ENCODE assay signal across 10 cellular contexts in the genomic region with DNA sequence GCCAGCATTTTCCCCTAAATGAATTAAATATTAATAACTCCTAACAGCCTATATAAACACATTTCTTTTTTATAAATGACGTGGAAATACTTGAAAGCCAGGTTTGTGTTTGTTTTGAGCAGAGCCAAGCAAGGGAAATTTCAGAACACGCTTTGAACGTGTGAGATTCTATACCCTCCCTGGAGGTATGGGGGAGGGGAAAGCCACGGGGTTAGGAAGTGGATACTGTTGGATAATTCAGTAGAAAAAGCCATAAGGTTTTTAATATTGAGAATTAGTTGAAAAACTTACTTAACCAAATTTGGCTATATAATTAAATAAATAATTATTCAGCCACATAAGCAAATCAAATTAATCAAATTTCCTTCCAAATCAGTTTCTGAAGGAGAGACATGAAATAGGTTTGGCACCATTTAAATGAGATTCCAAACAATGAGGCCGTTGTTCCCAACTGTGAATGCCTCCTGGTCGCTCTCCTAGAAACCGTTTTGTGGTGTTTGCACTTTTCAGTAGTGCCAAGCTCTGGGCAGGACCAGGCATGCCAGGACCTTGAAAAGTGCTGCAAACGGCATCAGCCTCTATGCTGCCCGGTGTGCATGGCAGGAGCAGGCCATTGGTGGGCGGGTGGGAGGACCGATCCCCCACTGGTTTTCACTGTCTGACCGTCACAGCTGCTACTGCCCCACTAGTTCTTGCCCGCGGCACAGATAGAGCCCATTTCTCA.
DNase-seq lines count a peak whose midpoint lies in the region; ATAC-seq and TF ChIP-seq lines count a peak whose summit lies in the region.
"Had no signal": no experiment of that assay in that cellular context is flagged by ENCODE, and none has a peak within 500 bp of the region (broad histone marks: within the 10 kb centered on the region; RNA-seq: fewer than 3 reads in every experiment).

No MANE protein-coding gene starts in this region.

- BruUV-seq in IMR-90 (replicated peaks; lab: Mats Ljungman, UMichigan): no TSS peak

- H3K9me3 ChIP-seq in IMR-90 (ENCODE audit: control insufficient read depth, insufficient read depth, low read length) (no peaks in the 10 kb centered on the region), esophagus (ENCODE audit: control insufficient read depth in 2 of 2, insufficient read depth in 1 of 2, low read depth in 1 of 2, low read length in 1 of 2) (no peaks in the 10 kb centered on the region)

- H2AFZ ChIP-seq in IMR-90 (replicated peaks; ENCODE audit: low read length, poor library complexity): no peak overlapping the region

- no peaks in the 10 kb centered on the region for H3K79me1 ChIP-seq in IMR-90 (ENCODE audit: low read depth in 1 of 2, low read length in 2 of 2)

- no peak overlapping the region for H3K18ac ChIP-seq in IMR-90 (ENCODE audit: low read depth, low read length)

- H4K5ac ChIP-seq in IMR-90 (ENCODE audit: low read depth, low read length): no peak overlapping the region

- H3K4me1 ChIP-seq in IMR-90 (ENCODE audit: control insufficient read depth, insufficient read depth, low read length) (no peaks in the 10 kb centered on the region), esophagus (ENCODE audit: control insufficient read depth in 2 of 2, insufficient read depth in 2 of 2, low read length in 1 of 2) (peaks cover 2 to 4% of the 10 kb centered on the region in 2 donors)

- H2BK120ac ChIP-seq in IMR-90 (ENCODE audit: low read depth, low read length): no peak overlapping the region

- TF ChIP-seq POLR2A in IMR-90 (IDR thresholded peaks at IDR 0.05; ENCODE audit: low read depth, low read length): no peak

- 54% methylated on average over 8 of the region's 14 CpGs; no CpG with 5 or more reads in 1 of the 2 experiments for WGBS in IMR-90 (ENCODE audit: extremely low coverage in 2 of 2, insufficient read length in 1 of 2), 2 experiments
- WGBS in esophagus, 2 donors: 31 to 38% methylated on average over 14 of the region's 14 CpGs

- no peak overlapping the region for H2AK5ac ChIP-seq in IMR-90 (ENCODE audit: low read depth, low read length)

- TF ChIP-seq CTCF in IMR-90 (conservative IDR thresholded peaks at IDR 0.05; ENCODE audit: low read depth, low read length): no peak

- H3K36me3 ChIP-seq in IMR-90 (ENCODE audit: control insufficient read depth, insufficient read depth, low read length) (no peaks in the 10 kb centered on the region), esophagus (ENCODE audit: control insufficient read depth in 2 of 2, insufficient read depth in 2 of 2, low read length in 1 of 2) (no peaks in the 10 kb centered on the region)

- H3K27ac ChIP-seq in IMR-90 (ENCODE audit: insufficient read depth, low read length): no peak overlapping the region
- H3K27ac ChIP-seq in esophagus (ENCODE audit: low read depth in 2 of 2, low read length in 1 of 2): peak overlapping the region; percentile 14 to 22

- ATAC-seq in IMR-90 (ENCODE audit: low read depth): peak; percentile 32
- ATAC-seq in GM21381 (IDR thresholded peaks at IDR 0.05; ENCODE audit: unreplicated experiment): no peak
- ATAC-seq in HG03280 (IDR thresholded peaks at IDR 0.05; ENCODE audit: unreplicated experiment): no peak
- no peak for ATAC-seq in GM21529 (IDR thresholded peaks at IDR 0.05; ENCODE audit: unreplicated experiment)

- no peak overlapping the region for H3K23ac ChIP-seq in IMR-90 (ENCODE audit: low read depth, low read length)

- H3K27me3 ChIP-seq in IMR-90 (ENCODE audit: control insufficient read depth, insufficient read depth, low read length) (no peaks in the 10 kb centered on the region), esophagus (ENCODE audit: control insufficient read depth in 1 of 2, insufficient read depth in 2 of 2, low read length in 2 of 2) (no peaks in the 10 kb centered on the region)

- H3K9ac ChIP-seq in IMR-90 (ENCODE audit: low read depth, low read length): no peak overlapping the region

- H3K14ac ChIP-seq in IMR-90 (replicated peaks; ENCODE audit: low read depth, low read length): no peak overlapping the region

- POLR2A ChIA-PET in IMR-90 (lab: Charles Lee; ENCODE audit: unreplicated experiment): no interaction called here

- H3K4ac ChIP-seq in IMR-90 (ENCODE audit: low read depth, low read length): no peak overlapping the region

- H4K91ac ChIP-seq in IMR-90 (ENCODE audit: insufficient read depth, low read depth, low read length): no peak overlapping the region

- H2AK9ac ChIP-seq in IMR-90 (replicated peaks; ENCODE audit: low read depth, low read length, poor library complexity): no peak overlapping the region

- DNase-seq in IMR-90 (no peak), NCI-H748 (lab: John Stamatoyannopoulos, UW; ENCODE audit: unreplicated experiment) (peak; percentile 97), putamen (ENCODE audit: low spot score) (peak; percentile 34), HCEC 1CT (no peak)
- DNase-seq: activated naive CD4-positive, alpha-beta T cell; NCI-H2227 treated with DMSO at 0.1 percent for 48 hours had no signal

- H2BK5ac ChIP-seq in IMR-90 (ENCODE audit: low read depth, low read length, poor library complexity, severe bottlenecking): no peak overlapping the region

- H3K4me3 ChIP-seq in IMR-90 (ENCODE audit: insufficient read depth, low read depth, low read length) (no peak overlapping the region), esophagus (ENCODE audit: low read depth in 1 of 2, low read length in 2 of 2) (peak overlapping the region in 1 of 2 donors; percentile 14)

- no peaks in the 10 kb centered on the region for H3K9me1 ChIP-seq in IMR-90 (ENCODE audit: insufficient read depth, low read length)

- no peak for TF ChIP-seq RAD21 in IMR-90 (IDR thresholded peaks at IDR 0.05; ENCODE audit: low read length)

- no peak overlapping the region for H2BK20ac ChIP-seq in IMR-90 (ENCODE audit: low read depth, low read length)

- H3K4me2 ChIP-seq in IMR-90 (ENCODE audit: low read depth, low read length): no peak overlapping the region

- intact Hi-C loops in IMR-90 (cut with micrococcal nuclease): no loop called here

- H4K8ac ChIP-seq in IMR-90 (ENCODE audit: low read depth in 2 of 2, low read length in 2 of 2): no peak overlapping the region

- no peak overlapping the region for H2BK15ac ChIP-seq in IMR-90 (ENCODE audit: low read depth, low read length)

- no peaks in the 10 kb centered on the region for H4K20me1 ChIP-seq in IMR-90 (ENCODE audit: insufficient read depth, low read length)

- CTCF ChIA-PET in IMR-90 (lab: Yijun Ruan, JAX): interaction anchor here (0.7 kb wide), 1 partner anchor 1001 kb away, joined by 3 read pairs; no protein-coding TSS in a partner anchor

- dilution Hi-C loops in IMR-90 (cut with HindIII; ENCODE audit: low sequenced_read_pairs, unreplicated experiment): no loop called here

- no peak overlapping the region for H3K56ac ChIP-seq in IMR-90 (ENCODE audit: extremely low read depth, insufficient read depth, low read length)

- in situ Hi-C loops in IMR-90 (cut with MboI; ENCODE audit: low sequenced_read_pairs): no loop called here

TF ChIP-seq in IMR-90, 13 proteins besides CTCF, POLR2A, EP300 and RAD21:
- TF ChIP-seq RFX5 (IDR thresholded peaks at IDR 0.05; ENCODE audit: low read depth, low read length): no peak
- TF ChIP-seq, protein P1, sequence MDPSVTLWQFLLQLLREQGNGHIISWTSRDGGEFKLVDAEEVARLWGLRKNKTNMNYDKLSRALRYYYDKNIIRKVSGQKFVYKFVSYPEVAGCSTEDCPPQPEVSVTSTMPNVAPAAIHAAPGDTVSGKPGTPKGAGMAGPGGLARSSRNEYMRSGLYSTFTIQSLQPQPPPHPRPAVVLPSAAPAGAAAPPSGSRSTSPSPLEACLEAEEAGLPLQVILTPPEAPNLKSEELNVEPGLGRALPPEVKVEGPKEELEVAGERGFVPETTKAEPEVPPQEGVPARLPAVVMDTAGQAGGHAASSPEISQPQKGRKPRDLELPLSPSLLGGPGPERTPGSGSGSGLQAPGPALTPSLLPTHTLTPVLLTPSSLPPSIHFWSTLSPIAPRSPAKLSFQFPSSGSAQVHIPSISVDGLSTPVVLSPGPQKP (IDR thresholded peaks at IDR 0.05; ENCODE audit: borderline replicate concordance, low read depth, low read length): no peak
TF ChIP-seq in IMR-90: peak in this region for 0.

Comparison
In these comparisons a context has a peak if more than half of its experiments do, and no peak if none do; other contexts are left out.
1. DNase-seq: peak in NCI-H748 (single experiment) and putamen (single experiment); none in IMR-90 (single experiment) and HCEC 1CT (single experiment).